26 cellular contexts compared by ENCODE assay signal in the genomic region with DNA sequence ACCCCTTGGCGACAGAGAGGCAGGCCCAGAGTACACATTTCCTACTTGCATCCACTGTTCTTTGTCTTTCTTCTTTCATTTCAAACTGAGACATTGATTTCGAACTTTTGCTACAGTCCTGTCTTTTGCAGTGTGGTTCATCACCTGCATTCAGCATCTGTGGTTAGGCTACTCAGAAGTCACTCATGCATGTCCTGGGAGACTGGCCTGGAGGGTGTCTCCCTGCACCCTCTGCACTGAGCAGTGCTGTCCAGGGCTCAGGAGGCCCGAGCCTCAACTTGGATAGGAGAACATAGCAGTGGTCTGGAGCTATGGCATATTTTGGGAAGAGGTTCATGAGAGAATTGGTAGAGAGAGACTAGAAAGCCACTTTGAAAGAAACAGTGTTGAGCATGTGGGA.
DNase-seq lines count a peak whose midpoint lies in the region; ATAC-seq and TF ChIP-seq lines count a peak whose summit lies in the region.
"Had no signal": no experiment of that assay in that cellular context is flagged by ENCODE, and none has a peak within 500 bp of the region (broad histone marks: within the 10 kb centered on the region; RNA-seq: fewer than 3 reads in every experiment).

No MANE protein-coding gene starts in this region.

- peaks cover 53% of the 10 kb centered on the region for H3K4me1 Mint-ChIP-seq in dendritic cell treated with granulocyte-macrophage colony-stimulating factor and Interleukin-4, amounts not matched to agents 40 ng/mL and 50 ng/mL, for 4 days (ENCODE audit: low read depth)
- H3K4me1 Mint-ChIP-seq in CD4-positive, alpha-beta memory T cell = peaks cover 0 to 2% (median 0%) of the 10 kb centered on the region in 4 donors

- POLR2A ChIA-PET in CD4-positive, alpha-beta memory T cell (lab: Charles Lee; ENCODE audit: partially characterized antibody) = no interaction called here

- H3K79me2 ChIP-seq in OCI-LY1 (ENCODE audit: insufficient read depth, low read length) = no peaks in the 10 kb centered on the region

- in situ Hi-C loops in HAP-1 (cut with MboI; ENCODE audit: low sequenced_read_pairs) = no loop called here

- CTCF ChIA-PET in CD4-positive, alpha-beta memory T cell (lab: Charles Lee; ENCODE audit: partially characterized antibody) = interaction anchor here (0.6 kb wide), 1 partner anchor 99 kb away, joined by 3 read pairs; no protein-coding TSS in a partner anchor

- H3K4me1 ChIP-seq in left ventricle myocardium inferior (no peaks in the 10 kb centered on the region), OCI-LY1 (ENCODE audit: insufficient read depth, low read length, severe bottlenecking) (peaks cover 10% of the 10 kb centered on the region), thyroid gland (peaks cover 8 to 31% of the 10 kb centered on the region in 2 donors), HAP-1 (no peaks in the 10 kb centered on the region)
- no peaks in the 10 kb centered on the region for H3K4me1 ChIP-seq in CD4-positive, alpha-beta memory T cell (ENCODE audit: insufficient read depth, low read length)
- H3K4me1 ChIP-seq: neural progenitor cell, prostate gland, transverse colon had no signal

- no peaks in the 10 kb centered on the region for H3K9me3 Mint-ChIP-seq in dendritic cell treated with granulocyte-macrophage colony-stimulating factor and Interleukin-4, amounts not matched to agents 40 ng/mL and 50 ng/mL, for 4 days
- no peaks in the 10 kb centered on the region for H3K9me3 Mint-ChIP-seq in CD4-positive, alpha-beta memory T cell
- H3K9me3 Mint-ChIP-seq: CD8-positive, alpha-beta T cell; neural progenitor cell; T-helper 2 cell treated with Interferon-gamma antibody and Interleukin-4, amounts not matched to agents 5 μg/mL and 100 μg/mL, for 36 hours; WTC11 had no signal

- DNase-seq in left ventricle myocardium inferior (no peak), Right ventricle myocardium inferior (ENCODE audit: missing footprints) (no peak), thyroid gland (peak; percentile 27 to 39), HAP-1 (ENCODE audit: low spot score in 2 of 2) (no peak)
- no peak for DNase-seq in CD4-positive, alpha-beta memory T cell
- DNase-seq: activated CD4-positive, alpha-beta T cell treated with anti-CD3 and anti-CD28 coated beads, Interleukin-2, amount 50 U/mL, for 48 hours; activated gamma-delta T cell treated with Interleukin-2 at 50 U/mL for 16 hours; amniotic stem cell; CD8-positive, alpha-beta T cell; dermis blood vessel endothelial cell; heart right ventricle; IMR-90; left ventricle myocardium superior; mucosa of descending colon; NCI-H446 treated with DMSO at 0.1 percent for 48 hours; stimulated activated CD4-positive, alpha-beta T cell treated with anti-CD3 and anti-CD28 coated beads, Interleukin-2, amount 100 ng/mL, for 24 hours; stimulated activated naive CD4-positive, alpha-beta T cell treated with Interleukin-2 at 50 U/mL for 16 hours; transverse colon had no signal

- no peak for TF ChIP-seq POLR2A in thyroid gland (IDR thresholded peaks at IDR 0.05)

- H3K9ac ChIP-seq in OCI-LY1 (ENCODE audit: low read length) = peak overlapping the region; percentile 12; the same call in 1 of the 2 replicates
- H3K9ac ChIP-seq: neural progenitor cell had no signal

- intact Hi-C loops in left ventricle myocardium inferior (cut with micrococcal nuclease) = loop anchor here (10.0 kb wide), 1 partner anchor 237 kb away; no protein-coding TSS in a partner anchor
- intact Hi-C loops in Right ventricle myocardium inferior (cut with DNase I) = no loop called here
- intact Hi-C loops in dendritic cell treated with granulocyte-macrophage colony-stimulating factor and Interleukin-4, amounts not matched to agents 40 ng/mL and 50 ng/mL, for 4 days (cut with micrococcal nuclease) = no loop called here
- intact Hi-C loops in thyroid gland (cut with DNase I) = no loop called here
- intact Hi-C loops in CD4-positive, alpha-beta memory T cell (cut with micrococcal nuclease) = no loop called here

- no peaks in the 10 kb centered on the region for H4K20me1 ChIP-seq in OCI-LY1 (ENCODE audit: insufficient read depth, low read length)

- no peak overlapping the region for H2AFZ ChIP-seq in OCI-LY1 (ENCODE audit: low read length)
- H2AFZ ChIP-seq: neural progenitor cell had no signal

- no peaks in the 10 kb centered on the region for H3K27me3 Mint-ChIP-seq in dendritic cell treated with granulocyte-macrophage colony-stimulating factor and Interleukin-4, amounts not matched to agents 40 ng/mL and 50 ng/mL, for 4 days
- no peaks in the 10 kb centered on the region for H3K27me3 Mint-ChIP-seq in CD4-positive, alpha-beta memory T cell

- H3K27ac Mint-ChIP-seq in dendritic cell treated with granulocyte-macrophage colony-stimulating factor and Interleukin-4, amounts not matched to agents 40 ng/mL and 50 ng/mL, for 4 days = peak overlapping the region; percentile 0
- H3K27ac Mint-ChIP-seq in CD4-positive, alpha-beta memory T cell = peak overlapping the region in 2 of 7 donors; percentile 17 to 52
- H3K27ac Mint-ChIP-seq: CD8-positive, alpha-beta T cell; neural progenitor cell; T-helper 2 cell treated with Interferon-gamma antibody and Interleukin-4, amounts not matched to agents 5 μg/mL and 100 μg/mL, for 36 hours; WTC11 had no signal

- peak overlapping the region; percentile 19 for H3K27ac ChIP-seq in left ventricle myocardium inferior (replicated peaks)
- H3K27ac ChIP-seq in OCI-LY1 (ENCODE audit: low read depth, low read length, poor library complexity, severe bottlenecking) = no peak overlapping the region
- H3K27ac ChIP-seq in thyroid gland = no peak overlapping the region
- H3K27ac ChIP-seq in CD4-positive, alpha-beta memory T cell (ENCODE audit: low read depth, low read length) = no peak overlapping the region
- H3K27ac ChIP-seq: cardiac muscle cell, heart right ventricle, neural progenitor cell, prostate gland, transverse colon had no signal

- H3K9me3 ChIP-seq in left ventricle myocardium inferior (replicated peaks) = no peaks in the 10 kb centered on the region
- no peaks in the 10 kb centered on the region for H3K9me3 ChIP-seq in OCI-LY1 (ENCODE audit: low read length)
- no peaks in the 10 kb centered on the region for H3K9me3 ChIP-seq in thyroid gland
- no peaks in the 10 kb centered on the region for H3K9me3 ChIP-seq in CD4-positive, alpha-beta memory T cell (ENCODE audit: control insufficient read depth in 1 of 2, low read length in 2 of 2)
- H3K9me3 ChIP-seq in HAP-1 = no peaks in the 10 kb centered on the region
- H3K9me3 ChIP-seq: heart right ventricle, mucosa of descending colon, prostate gland, transverse colon had no signal

- H3K4me3 ChIP-seq in left ventricle myocardium inferior (no peak overlapping the region), OCI-LY1 (ENCODE audit: low read depth, low read length, poor library complexity, severe bottlenecking) (no peak overlapping the region), thyroid gland (replicated peaks in 1 of 3) (no peak overlapping the region), HAP-1 (no peak overlapping the region)
- no peak overlapping the region for H3K4me3 ChIP-seq in CD4-positive, alpha-beta memory T cell (ENCODE audit: low read length in 2 of 2)
- H3K4me3 ChIP-seq: cardiac muscle cell, heart right ventricle, mucosa of descending colon, neural progenitor cell, prostate gland, transverse colon had no signal

- H3K4me2 ChIP-seq in OCI-LY1 (ENCODE audit: low read length) = no peak overlapping the region
- H3K4me2 ChIP-seq: neural progenitor cell had no signal

- H3F3A ChIP-seq in OCI-LY1 (ENCODE audit: insufficient read depth, low read length) = no peaks in the 10 kb centered on the region

- H3K4me3 Mint-ChIP-seq in dendritic cell treated with granulocyte-macrophage colony-stimulating factor and Interleukin-4, amounts not matched to agents 40 ng/mL and 50 ng/mL, for 4 days = no peak overlapping the region
- no peak overlapping the region for H3K4me3 Mint-ChIP-seq in CD4-positive, alpha-beta memory T cell
- H3K4me3 Mint-ChIP-seq: CD8-positive, alpha-beta T cell; neural progenitor cell; T-helper 2 cell treated with Interferon-gamma antibody and Interleukin-4, amounts not matched to agents 5 μg/mL and 100 μg/mL, for 36 hours; WTC11 had no signal

- H3K36me3 ChIP-seq in left ventricle myocardium inferior (no peaks in the 10 kb centered on the region), OCI-LY1 (ENCODE audit: insufficient read depth, low read length) (no peaks in the 10 kb centered on the region), thyroid gland (no peaks in the 10 kb centered on the region), HAP-1 (replicated peaks) (no peaks in the 10 kb centered on the region)
- H3K36me3 ChIP-seq in CD4-positive, alpha-beta memory T cell (ENCODE audit: insufficient read depth, low read length) = no peaks in the 10 kb centered on the region
- H3K36me3 ChIP-seq: cardiac muscle cell, heart right ventricle, neural progenitor cell, prostate gland, transverse colon had no signal

- whole genome bisulfite sequencing in thyroid gland, 2 donors = 59 to 62% methylated on average over 3 of the region's 3 CpGs

- no peak for ATAC-seq in Right ventricle myocardium inferior
- no peak for ATAC-seq in HG02610 (IDR thresholded peaks at IDR 0.05; ENCODE audit: unreplicated experiment)
- ATAC-seq: CD8-positive, alpha-beta T cell; heart right ventricle; mucosa of descending colon; WTC11 had no signal

- H3K9me2 ChIP-seq in OCI-LY1 (ENCODE audit: low read depth, low read length) = no peaks in the 10 kb centered on the region

- no peaks in the 10 kb centered on the region for H3K36me3 Mint-ChIP-seq in dendritic cell treated with granulocyte-macrophage colony-stimulating factor and Interleukin-4, amounts not matched to agents 40 ng/mL and 50 ng/mL, for 4 days (ENCODE audit: low read depth)
- no peaks in the 10 kb centered on the region for H3K36me3 Mint-ChIP-seq in CD4-positive, alpha-beta memory T cell
- H3K36me3 Mint-ChIP-seq: CD8-positive, alpha-beta T cell; neural progenitor cell; WTC11 had no signal

- no peak for TF ChIP-seq CTCF in left ventricle myocardium inferior (IDR thresholded peaks at IDR 0.05; ENCODE audit: borderline replicate concordance)
- no peak for TF ChIP-seq CTCF in OCI-LY1 (IDR thresholded peaks at IDR 0.05; ENCODE audit: low read length)
- no peak for TF ChIP-seq CTCF in thyroid gland (IDR thresholded peaks at IDR 0.05)

- H3K27me3 ChIP-seq in left ventricle myocardium inferior (ENCODE audit: low read depth) (no peaks in the 10 kb centered on the region), OCI-LY1 (ENCODE audit: insufficient read depth, low read length) (no peaks in the 10 kb centered on the region), thyroid gland (no peaks in the 10 kb centered on the region), HAP-1 (ENCODE audit: low read depth) (no peaks in the 10 kb centered on the region)
- no peaks in the 10 kb centered on the region for H3K27me3 ChIP-seq in CD4-positive, alpha-beta memory T cell (ENCODE audit: insufficient read depth, low read length)
- H3K27me3 ChIP-seq: cardiac muscle cell, heart right ventricle, neural progenitor cell, transverse colon had no signal

Comparison
In these comparisons a context has a peak if more than half of its experiments do, and no peak if none do; other contexts are left out.
1. DNase-seq: peak in thyroid gland (2 of 2); none in left ventricle myocardium inferior (single experiment), Right ventricle myocardium inferior (single experiment), CD4-positive, alpha-beta memory T cell (0 of 5) and HAP-1 (0 of 2).